ENCODE assay signal across 8 cellular contexts in genomic region chr9:92668746-92669526, GRCh38. TPM values are rescaled to one million over a fixed set of nuclear protein-coding genes. Genes with fewer than 3 reads are reported as not detected.
A peak's percentile ranks its signal among the peaks of the same experiment; 100 is the strongest.
DNase-seq lines count a peak whose midpoint lies in the region; FAIRE-seq and TF ChIP-seq lines count a peak whose summit lies in the region.

No MANE protein-coding gene starts in this region.

- TF ChIP-seq CTCF in bronchial epithelial cell (IDR thresholded peaks at IDR 0.05; ENCODE audit: insufficient read depth, low read length, severe bottlenecking), result no peak

- in situ Hi-C loops in SK-MEL-5 (cut with HindIII; ENCODE audit: low pct_unique_long_range_greater_than_20kb, low sequenced_read_pairs), result no loop called here

- FAIRE-seq in bronchial epithelial cell (lab: Jason Lieb, UNC), result peak; percentile 36

- H3K36me3 ChIP-seq in bronchial epithelial cell (ENCODE audit: control insufficient read depth, insufficient read depth, low read length), result peaks cover 15% of the 10 kb centered on the region

- no peaks in the 10 kb centered on the region for H3K27me3 ChIP-seq in bronchial epithelial cell (ENCODE audit: control insufficient read depth, insufficient read depth, low read length)
- no peaks in the 10 kb centered on the region for H3K27me3 ChIP-seq in layer of hippocampus (ENCODE audit: control insufficient read depth, insufficient read depth, low read length)

- DNase-seq in HCEC 1CT (peak; percentile 58), SK-MEL-5 (ENCODE audit: low read depth, low spot score) (peak; percentile 41), bronchial epithelial cell (ENCODE audit: low read depth) (peak; percentile 63), SKM-1 treated with dmso at 0.1 percent for 144 hours (lab: John Stamatoyannopoulos, UW; ENCODE audit: unreplicated experiment) (no peak), NCI-H1105 treated with DMSO at 0.1 percent for 48 hours (lab: John Stamatoyannopoulos, UW) (no peak), NCI-H748 treated with DMSO at 0.1 percent for 48 hours (lab: John Stamatoyannopoulos, UW) (no peak)
- peak; percentile 46 for DNase-seq in stimulated activated CD4-positive, alpha-beta T cell treated with anti-CD3 and anti-CD28 coated beads, Interleukin-4, amount 100 ng/mL, for 1 hour

- peak overlapping the region; percentile 83 for H3K27ac ChIP-seq in layer of hippocampus (ENCODE audit: low read depth, low read length)

- H3K4me3 ChIP-seq in bronchial epithelial cell (ENCODE audit: low read depth, low read length), result peak overlapping the region; percentile 87

RNA-seq across cellular contexts. Expression of gene IPPK, which starts 1.0 kb away (rescaled TPM):
- 14.8 and 17.9 TPM in 2 replicates for total RNA-seq in SK-MEL-5 (2014; rRNA removed; shearing (Covaris generic))
- 10.6 and 18.8 TPM in 2 replicates for polyA plus RNA-seq in SK-MEL-5 (2015; cell fraction: cytosol; rRNA removed)
- polyA plus RNA-seq in SK-MEL-5 (2015; cell fraction: nucleus; rRNA removed), result 20.2 and 21.1 TPM in 2 replicates
- 27.6 and 38.8 TPM in 2 replicates for total RNA-seq in bronchial epithelial cell

Comparison
In these comparisons a context has a peak if more than half of its experiments do, and no peak if none do; other contexts are left out.
1. DNase-seq: peak in HCEC 1CT (single experiment), SK-MEL-5 (single experiment), bronchial epithelial cell (single experiment) and stimulated activated CD4-positive, alpha-beta T cell treated with anti-CD3 and anti-CD28 coated beads, Interleukin-4, amount 100 ng/mL, for 1 hour (single experiment); none in SKM-1 treated with dmso at 0.1 percent for 144 hours (single experiment), NCI-H1105 treated with DMSO at 0.1 percent for 48 hours (single experiment) and NCI-H748 treated with DMSO at 0.1 percent for 48 hours (single experiment).